In genomic region chr14:90750191-90750590, GRCh38 we compare ENCODE assay signal across 8 cellular contexts.
"Had no signal": no experiment of that assay in that cellular context is flagged by ENCODE, and none has a peak within 500 bp of the region (broad histone marks: within the 10 kb centered on the region; RNA-seq: fewer than 3 reads in every experiment).

No MANE protein-coding gene starts in this region.

- H3K27ac ChIP-seq: GM23248, HL-60 had no signal

- FAIRE-seq: K562 had no signal

- ATAC-seq: K562 had no signal

- DNase-seq: GM23248, GOT3, H9, HCEC 1CT, IMR-90, KG1 had no signal

- H3K9ac ChIP-seq: GM23248 had no signal

- H2AFZ ChIP-seq: GM23248 had no signal

- H3K4me3 ChIP-seq: GM23248, K562 had no signal
